ENCODE assay signal across 23 cellular contexts in the genomic region with DNA sequence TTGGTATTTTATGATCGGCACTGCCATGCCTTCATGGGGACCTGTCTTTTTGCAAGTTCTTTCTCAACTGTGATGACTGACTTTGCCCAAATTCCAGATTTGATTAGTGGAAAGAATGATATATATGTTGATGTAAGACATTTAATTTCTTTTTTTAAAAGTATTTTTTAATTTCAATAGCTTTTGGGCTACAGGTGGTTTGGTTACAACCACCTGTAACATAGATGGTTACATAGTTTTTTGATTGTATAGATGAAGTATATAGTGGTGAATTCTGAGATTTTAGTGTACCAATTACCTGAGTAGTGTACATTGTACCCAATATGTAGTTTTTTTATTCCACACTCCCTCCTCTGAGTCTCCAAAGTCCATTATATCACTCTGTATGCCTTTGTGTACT.
"Had no signal": no experiment of that assay in that cellular context is flagged by ENCODE, and none has a peak within 500 bp of the region (broad histone marks: within the 10 kb centered on the region; RNA-seq: fewer than 3 reads in every experiment).

No MANE protein-coding gene starts in this region.

- ATAC-seq: HepG2 had no signal

- FAIRE-seq: RCC 7860 had no signal

- H3K9me3 ChIP-seq: MG63, SJSA1 had no signal

- H3K27ac ChIP-seq: SJSA1, SK-N-MC had no signal

- H3K27me3 ChIP-seq: MG63, SJSA1 had no signal

- DNase-seq: IMR-90, Karpas-422, KG1, MG63, NCI-H1092, NCI-H1105 treated with DMSO at 0.1 percent for 48 hours, NCI-H1436, NCI-H187, NCI-H2029, NCI-H2081 treated with DMSO at 0.1 percent for 48 hours, NCI-H2171, NCI-H226, NCI-H510A, NCI-H524 treated with DMSO at 0.1 percent for 48 hours, NCI-H69, NCI-H774, Right ventricle myocardium superior, RPMI8226, SIG-M5 had no signal

- H3K36me3 ChIP-seq: MG63 had no signal

- H3K4me3 ChIP-seq: MG63, SJSA1, SK-N-MC had no signal
